In the genomic region with DNA sequence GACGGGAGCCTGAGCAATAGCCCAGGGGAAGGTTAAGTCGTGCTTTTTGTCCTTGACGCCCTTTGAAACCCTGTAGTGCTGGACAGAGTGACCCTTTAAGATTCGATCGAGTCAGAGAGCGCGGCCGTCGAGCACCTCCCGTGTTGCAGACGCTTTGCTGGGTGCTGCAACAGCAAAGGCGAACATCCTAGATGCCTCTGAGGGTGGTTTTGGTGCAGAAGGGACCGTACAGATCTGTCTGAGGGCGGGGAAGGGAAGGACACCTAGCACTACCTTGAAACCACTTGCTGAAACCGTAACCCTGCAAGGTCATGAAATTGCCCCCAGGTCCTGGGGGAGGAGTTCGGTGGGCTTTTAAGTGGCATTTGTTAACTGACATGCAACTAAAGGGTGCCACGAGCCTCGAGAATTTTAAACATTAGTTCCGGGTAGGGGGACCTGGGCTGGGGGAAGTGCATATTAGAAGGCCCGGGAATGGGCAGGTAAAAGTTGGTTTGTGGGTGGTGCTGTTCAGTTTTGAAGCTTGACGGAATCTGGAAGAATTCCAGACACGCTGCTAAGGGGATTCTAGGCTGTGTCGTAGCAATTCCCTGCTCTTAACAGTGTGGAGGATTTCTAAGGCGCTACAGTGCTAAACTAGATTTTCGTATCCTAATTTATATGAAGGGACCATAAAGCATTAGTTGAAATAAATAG, we compare ENCODE assay signal across 8 cellular contexts. TPM values are rescaled to one million over a fixed set of nuclear protein-coding genes. Genes with fewer than 3 reads are reported as not detected.
DNase-seq lines count a peak whose midpoint lies in the region; ATAC-seq and TF ChIP-seq lines count a peak whose summit lies in the region.

No MANE protein-coding gene starts in this region.

- ATAC-seq in GM19025 (IDR thresholded peaks at IDR 0.05; ENCODE audit: low read depth, unreplicated experiment) (peak; percentile 5), HG03175 (IDR thresholded peaks at IDR 0.05; ENCODE audit: unreplicated experiment) (peak; percentile 21)
- ATAC-seq in activated T-helper 17 cell treated with anti-CD3 and anti-CD28 coated beads, Interleukin-2, amount 50 U/mL, for 72 hours (replicated peaks): peak; percentile 0

- peak overlapping the region; percentile 93 for H3K9ac ChIP-seq in iPS-15b (ENCODE audit: low read depth, low read length)
- H3K9ac ChIP-seq in subcutaneous abdominal adipose tissue (ENCODE audit: low read length in 5 of 5): peak overlapping the region; percentile 94 to 98 (median 98)

- H3K4me3 Mint-ChIP-seq in activated T-helper 17 cell treated with anti-CD3 and anti-CD28 coated beads, Interleukin-2, amount 50 U/mL, for 72 hours: no peak overlapping the region

- peaks cover 34% of the 10 kb centered on the region for H3K4me1 Mint-ChIP-seq in activated T-helper 17 cell treated with anti-CD3 and anti-CD28 coated beads, Interleukin-2, amount 50 U/mL, for 72 hours

- no peak overlapping the region for H3K27ac Mint-ChIP-seq in activated T-helper 17 cell treated with anti-CD3 and anti-CD28 coated beads, Interleukin-2, amount 50 U/mL, for 72 hours

- no peaks in the 10 kb centered on the region for H3K9me3 ChIP-seq in iPS-15b (ENCODE audit: control insufficient read depth, insufficient read depth, low read length)
- H3K9me3 ChIP-seq in subcutaneous abdominal adipose tissue (ENCODE audit: control insufficient read depth in 5 of 5, low read length in 5 of 5): no peaks in the 10 kb centered on the region

- no peaks in the 10 kb centered on the region for H3K36me3 ChIP-seq in iPS-15b (ENCODE audit: control insufficient read depth, insufficient read depth, low read length)
- peaks cover 0 to 8% (median 6%) of the 10 kb centered on the region in 5 donors for H3K36me3 ChIP-seq in subcutaneous abdominal adipose tissue (ENCODE audit: control insufficient read depth in 5 of 5, insufficient read depth in 5 of 5, low read length in 5 of 5)

- peaks cover 45% of the 10 kb centered on the region for H3K36me3 Mint-ChIP-seq in activated T-helper 17 cell treated with anti-CD3 and anti-CD28 coated beads, Interleukin-2, amount 50 U/mL, for 72 hours (ENCODE audit: low read depth)

- no peaks in the 10 kb centered on the region for H3K27me3 Mint-ChIP-seq in activated T-helper 17 cell treated with anti-CD3 and anti-CD28 coated beads, Interleukin-2, amount 50 U/mL, for 72 hours

- H3K27me3 ChIP-seq in iPS-15b (ENCODE audit: control insufficient read depth, insufficient read depth, low read length): no peaks in the 10 kb centered on the region
- no peaks in the 10 kb centered on the region for H3K27me3 ChIP-seq in subcutaneous abdominal adipose tissue (ENCODE audit: control insufficient read depth in 5 of 5, insufficient read depth in 4 of 5, low read length in 5 of 5)

- DNase-seq in CD1c-positive myeloid dendritic cell (ENCODE audit: extremely low spot score): no peak
- DNase-seq in stimulated activated CD4-positive, alpha-beta T cell treated with anti-CD3 and anti-CD28 coated beads, Interleukin-4, amount 100 ng/mL, for 4 hours: no peak

- no peaks in the 10 kb centered on the region for H3K9me3 Mint-ChIP-seq in activated T-helper 17 cell treated with anti-CD3 and anti-CD28 coated beads, Interleukin-2, amount 50 U/mL, for 72 hours

- H3K4me1 ChIP-seq in iPS-15b (ENCODE audit: control insufficient read depth, insufficient read depth, low read length) (no peaks in the 10 kb centered on the region), subcutaneous abdominal adipose tissue (ENCODE audit: control insufficient read depth in 5 of 5, insufficient read depth in 5 of 5, low read length in 5 of 5) (peaks cover 2 to 41% (median 38%) of the 10 kb centered on the region in 5 donors)

- no peak for TF ChIP-seq CTCF in C4-2B (conservative IDR thresholded peaks at IDR 0.05)

- H3K27ac ChIP-seq in C4-2B (peak overlapping the region; percentile 96), subcutaneous abdominal adipose tissue (ENCODE audit: low read depth, low read length) (peak overlapping the region; percentile 79)

- H3K4me3 ChIP-seq in iPS-15b (ENCODE audit: low read depth, low read length) (peak overlapping the region; percentile 96), subcutaneous abdominal adipose tissue (ENCODE audit: low read depth in 1 of 5, low read length in 5 of 5) (peak overlapping the region; percentile 96 to 99 (median 97))

RNA-seq across cellular contexts. Expression of gene ATP5F1C, which starts 0.8 kb away (rescaled TPM):
- total RNA-seq in activated T-helper 17 cell treated with anti-CD3 and anti-CD28 coated beads, Interleukin-2, amount 50 U/mL, for 72 hours: 100 to 1,000 TPM; 181 to 328 TPM

RNA-seq across cellular contexts. Expression of gene KIN, which starts 1.0 kb away (rescaled TPM):
- 10 to 100 TPM; 10.5 to 11.0 TPM for total RNA-seq in activated T-helper 17 cell treated with anti-CD3 and anti-CD28 coated beads, Interleukin-2, amount 50 U/mL, for 72 hours

RNA-seq across cellular contexts. Expression of gene TAF3, which starts 29.5 kb away (rescaled TPM):
- total RNA-seq in activated T-helper 17 cell treated with anti-CD3 and anti-CD28 coated beads, Interleukin-2, amount 50 U/mL, for 72 hours: 10 to 100 TPM in 1 of 2 donors, 1 to 10 TPM in 1; 9.7 to 14.0 TPM
